ENCODE assay signal across 10 cellular contexts in genomic region chr7:125316451-125316850, GRCh38.
DNase-seq lines count a peak whose midpoint lies in the region; ATAC-seq, FAIRE-seq and TF ChIP-seq lines count a peak whose summit lies in the region.
"Had no signal": no experiment of that assay in that cellular context is flagged by ENCODE, and none has a peak within 500 bp of the region (broad histone marks: within the 10 kb centered on the region; RNA-seq: fewer than 3 reads in every experiment).

No MANE protein-coding gene starts in this region.

- H3K27ac ChIP-seq in breast epithelium: no peak overlapping the region
- H3K27ac ChIP-seq: BLaER1 had no signal

- POLR2A ChIA-PET in MCF 10A (lab: Yijun Ruan, JAX): interaction anchor here (0.6 to 0.8 kb wide), 2 partner anchors 257 to 395 kb away, joined by 3 to 4 read pairs; no protein-coding TSS in a partner anchor

- intact Hi-C loops in MCF 10A (cut with micrococcal nuclease): loop anchor here (1.0 kb wide), 1 partner anchor 256 kb away; no protein-coding TSS in a partner anchor
- intact Hi-C loops in breast epithelium (cut with DNase I; ENCODE audit: low total_unique reads): no loop called here

- no TSS peak for BruUV-seq in MCF 10A (replicated peaks; lab: Mats Ljungman, UMichigan)

- H3K27ac Mint-ChIP-seq in MCF 10A (ENCODE audit: low read depth, unreplicated experiment): no peak overlapping the region

- peaks cover 9% of the 10 kb centered on the region for H3K9me3 Mint-ChIP-seq in MCF 10A (ENCODE audit: unreplicated experiment)

- no peaks in the 10 kb centered on the region for H3K27me3 ChIP-seq in breast epithelium
- H3K27me3 ChIP-seq: BLaER1 had no signal

- no peaks in the 10 kb centered on the region for H3K4me1 ChIP-seq in breast epithelium
- H3K4me1 ChIP-seq: BLaER1 had no signal

- peaks cover 4 to 12% of the 10 kb centered on the region in 2 donors for H3K9me3 ChIP-seq in breast epithelium

- no peak for FAIRE-seq in urothelium cell line (lab: Jason Lieb, UNC)
- FAIRE-seq: TTC549 had no signal

- DNase-seq in MCF 10A (ENCODE audit: unreplicated experiment): peak; percentile 61
- DNase-seq in breast epithelium (ENCODE audit: low spot score in 2 of 2): no peak
- DNase-seq in NCI-H526 treated with DMSO at 0.1 percent for 48 hours (lab: John Stamatoyannopoulos, UW): peak; percentile 49
- peak; percentile 18 to 29 for DNase-seq in erythroblast (lab: John Stamatoyannopoulos, UW)
- peak; percentile 1 for DNase-seq in urothelium cell line (ENCODE audit: low spot score)
- no peak for DNase-seq in LoVo (ENCODE audit: low spot score)

- no peak for TF ChIP-seq POLR2A in breast epithelium (IDR thresholded peaks at IDR 0.05)
- no peak for TF ChIP-seq POLR2A in erythroblast (IDR thresholded peaks at IDR 0.05; ENCODE audit: low read length)

- no peaks in the 10 kb centered on the region for H3K36me3 Mint-ChIP-seq in MCF 10A (ENCODE audit: insufficient read depth, unreplicated experiment)

- no peak for ATAC-seq in GM21825 (IDR thresholded peaks at IDR 0.05; ENCODE audit: unreplicated experiment)
- ATAC-seq in HG02623 (IDR thresholded peaks at IDR 0.05; ENCODE audit: unreplicated experiment): no peak

- no peak overlapping the region for H3K4me3 ChIP-seq in breast epithelium
- H3K4me3 ChIP-seq: BLaER1 had no signal

- no peaks in the 10 kb centered on the region for H3K36me3 ChIP-seq in breast epithelium
- H3K36me3 ChIP-seq: BLaER1 had no signal

- CTCF ChIA-PET in MCF 10A (lab: Yijun Ruan, JAX): interaction anchor here (0.6 to 4.6 kb wide), 13 partner anchors 14 to 1517 kb away, joined by 3 to 80 read pairs (median 3); no protein-coding TSS in a partner anchor

- H3K27me3 Mint-ChIP-seq in MCF 10A (ENCODE audit: insufficient read depth, unreplicated experiment): no peaks in the 10 kb centered on the region

- no peak overlapping the region for H3K4me3 Mint-ChIP-seq in MCF 10A (ENCODE audit: unreplicated experiment)

- no peaks in the 10 kb centered on the region for H3K4me1 Mint-ChIP-seq in MCF 10A (ENCODE audit: insufficient read depth, unreplicated experiment)

- peak; percentile 29 for TF ChIP-seq CTCF in MCF 10A (IDR thresholded peaks at IDR 0.05; ENCODE audit: unreplicated experiment)
- TF ChIP-seq CTCF in breast epithelium (IDR thresholded peaks at IDR 0.05): no peak

Comparison
In these comparisons a context has a peak if more than half of its experiments do, and no peak if none do; other contexts are left out.
1. DNase-seq: peak in MCF 10A (single experiment), NCI-H526 treated with DMSO at 0.1 percent for 48 hours (single experiment), erythroblast (2 of 2) and urothelium cell line (single experiment); none in breast epithelium (0 of 2) and LoVo (single experiment).